In genomic region chr1:212700597-212700891, GRCh38 we compare ENCODE assay signal across 9 cellular contexts. TPM values are rescaled to one million over a fixed set of nuclear protein-coding genes. Genes with fewer than 3 reads are reported as not detected.
DNase-seq lines count a peak whose midpoint lies in the region; ATAC-seq, FAIRE-seq and TF ChIP-seq lines count a peak whose summit lies in the region.
"Had no signal": no experiment of that assay in that cellular context is flagged by ENCODE, and none has a peak within 500 bp of the region (broad histone marks: within the 10 kb centered on the region; RNA-seq: fewer than 3 reads in every experiment).

No MANE protein-coding gene starts in this region.

- no peaks in the 10 kb centered on the region for H3K36me3 Mint-ChIP-seq in CD8-positive, alpha-beta T cell
- H3K36me3 Mint-ChIP-seq in IgD-negative memory B cell (no peaks in the 10 kb centered on the region), natural killer cell (no peaks in the 10 kb centered on the region)
- H3K36me3 Mint-ChIP-seq in dendritic cell treated with granulocyte-macrophage colony-stimulating factor and Interleukin-4, amounts not matched to agents 40 ng/mL and 50 ng/mL, for 4 days (ENCODE audit: low read depth): peaks cover 14% of the 10 kb centered on the region

- H3K4me3 Mint-ChIP-seq in CD8-positive, alpha-beta T cell: peak overlapping the region; percentile 88
- H3K4me3 Mint-ChIP-seq in IgD-negative memory B cell (peak overlapping the region; percentile 80 to 94 (median 88)), natural killer cell (peak overlapping the region; percentile 74)
- peak overlapping the region; percentile 92 for H3K4me3 Mint-ChIP-seq in dendritic cell treated with granulocyte-macrophage colony-stimulating factor and Interleukin-4, amounts not matched to agents 40 ng/mL and 50 ng/mL, for 4 days

- POLR2A ChIA-PET in CD8-positive, alpha-beta T cell (lab: Charles Lee): no interaction called here

- no peak for TF ChIP-seq CTCF in CD8-positive, alpha-beta T cell (IDR thresholded peaks at IDR 0.05)
- no peak for TF ChIP-seq CTCF in natural killer cell (IDR thresholded peaks at IDR 0.05)
- TF ChIP-seq CTCF in GM13977 (IDR thresholded peaks at IDR 0.05; ENCODE audit: extremely low read depth, insufficient read depth, missing control alignments): no peak

- peaks cover 13% of the 10 kb centered on the region for H3K4me1 ChIP-seq in CD8-positive, alpha-beta T cell (ENCODE audit: insufficient read depth, low read length)

- H3K27me3 Mint-ChIP-seq in CD8-positive, alpha-beta T cell (ENCODE audit: low read depth): no peaks in the 10 kb centered on the region
- H3K27me3 Mint-ChIP-seq in IgD-negative memory B cell (no peaks in the 10 kb centered on the region), natural killer cell (ENCODE audit: low read depth in 2 of 2) (peaks cover 33 to 39% of the 10 kb centered on the region in 2 donors)
- peaks cover 16% of the 10 kb centered on the region for H3K27me3 Mint-ChIP-seq in dendritic cell treated with granulocyte-macrophage colony-stimulating factor and Interleukin-4, amounts not matched to agents 40 ng/mL and 50 ng/mL, for 4 days

- H3K27ac ChIP-seq in CD8-positive, alpha-beta T cell (ENCODE audit: low read depth, low read length): no peak overlapping the region

- no peak for FAIRE-seq in urothelium cell line (lab: Jason Lieb, UNC)
- FAIRE-seq: colon had no signal

- H3K9me3 Mint-ChIP-seq in CD8-positive, alpha-beta T cell: no peaks in the 10 kb centered on the region
- H3K9me3 Mint-ChIP-seq in IgD-negative memory B cell: no peaks in the 10 kb centered on the region
- no peaks in the 10 kb centered on the region for H3K9me3 Mint-ChIP-seq in dendritic cell treated with granulocyte-macrophage colony-stimulating factor and Interleukin-4, amounts not matched to agents 40 ng/mL and 50 ng/mL, for 4 days
- no peaks in the 10 kb centered on the region for H3K9me3 Mint-ChIP-seq in natural killer cell

- in situ Hi-C loops in GM13977 (cut with MboI; ENCODE audit: low pct_unique_long_range_greater_than_20kb, low sequenced_read_pairs, unreplicated experiment): no loop called here

- peak overlapping the region; percentile 73 for H3K27ac Mint-ChIP-seq in CD8-positive, alpha-beta T cell
- H3K27ac Mint-ChIP-seq in IgD-negative memory B cell (peak overlapping the region in 1 of 3 donors; percentile 88), natural killer cell (peak overlapping the region in 1 of 2 donors; percentile 80)
- H3K27ac Mint-ChIP-seq in dendritic cell treated with granulocyte-macrophage colony-stimulating factor and Interleukin-4, amounts not matched to agents 40 ng/mL and 50 ng/mL, for 4 days: peak overlapping the region; percentile 90

- peak overlapping the region; percentile 60 for H3K4me3 ChIP-seq in CD8-positive, alpha-beta T cell (ENCODE audit: low read depth, low read length)

- intact Hi-C loops in CD8-positive, alpha-beta T cell (cut with DNase I, micrococcal nuclease): loop anchor here in 1 of 2 experiments (5.0 kb wide), 1 partner anchor 47 kb away; no protein-coding TSS in a partner anchor
- intact Hi-C loops in dendritic cell treated with granulocyte-macrophage colony-stimulating factor and Interleukin-4, amounts not matched to agents 40 ng/mL and 50 ng/mL, for 4 days (cut with micrococcal nuclease): loop anchor here (1.0 kb wide), 1 partner anchor 33 kb away; no protein-coding TSS in a partner anchor
- intact Hi-C loops in natural killer cell (cut with micrococcal nuclease): no loop called here

- no peaks in the 10 kb centered on the region for H3K36me3 ChIP-seq in CD8-positive, alpha-beta T cell (ENCODE audit: insufficient read depth, low read length)

- no peak for ATAC-seq in CD8-positive, alpha-beta T cell
- peak in 1 of 3 donors; percentile 4 for ATAC-seq in natural killer cell

- peaks cover 34% of the 10 kb centered on the region for H3K4me1 Mint-ChIP-seq in CD8-positive, alpha-beta T cell (ENCODE audit: low read depth)
- peaks cover 27 to 47% (median 36%) of the 10 kb centered on the region in 3 donors for H3K4me1 Mint-ChIP-seq in IgD-negative memory B cell
- peaks cover 43% of the 10 kb centered on the region for H3K4me1 Mint-ChIP-seq in dendritic cell treated with granulocyte-macrophage colony-stimulating factor and Interleukin-4, amounts not matched to agents 40 ng/mL and 50 ng/mL, for 4 days (ENCODE audit: low read depth)
- peaks cover 15 to 38% of the 10 kb centered on the region in 2 donors for H3K4me1 Mint-ChIP-seq in natural killer cell

- CTCF ChIA-PET in CD8-positive, alpha-beta T cell (lab: Charles Lee): interaction anchor here (1.2 to 1.7 kb wide), 3 partner anchors 34 to 90 kb away, joined by 3 to 5 read pairs (median 3); no protein-coding TSS in a partner anchor

- DNase-seq in CD8-positive, alpha-beta T cell: peak in 2 of 7 experiments; percentile 4 to 65
- DNase-seq in natural killer cell (no peak), cerebellar nuclear complex (lab: John Stamatoyannopoulos, UW) (no peak), urothelium cell line (ENCODE audit: low spot score) (no peak), AG08395 (ENCODE audit: low spot score) (no peak), GM13977 (ENCODE audit: low spot score) (no peak)

- H3K27me3 ChIP-seq in CD8-positive, alpha-beta T cell (ENCODE audit: insufficient read depth, low read length): no peaks in the 10 kb centered on the region

- H3K9me3 ChIP-seq in CD8-positive, alpha-beta T cell (ENCODE audit: low read length): no peaks in the 10 kb centered on the region

RNA-seq across cellular contexts. Expression of gene BATF3, which starts 0.9 kb away (rescaled TPM):
- total RNA-seq in CD8-positive, alpha-beta T cell: not detected
- polyA plus RNA-seq in IgD-negative memory B cell: 0.80 TPM
- 1 to 10 TPM in 2 of 3 donors, under 1 TPM in 1; 0.25 to 3.6 (median 1.2) TPM for total RNA-seq in natural killer cell
